20 cellular contexts compared by ENCODE assay signal in the genomic region with DNA sequence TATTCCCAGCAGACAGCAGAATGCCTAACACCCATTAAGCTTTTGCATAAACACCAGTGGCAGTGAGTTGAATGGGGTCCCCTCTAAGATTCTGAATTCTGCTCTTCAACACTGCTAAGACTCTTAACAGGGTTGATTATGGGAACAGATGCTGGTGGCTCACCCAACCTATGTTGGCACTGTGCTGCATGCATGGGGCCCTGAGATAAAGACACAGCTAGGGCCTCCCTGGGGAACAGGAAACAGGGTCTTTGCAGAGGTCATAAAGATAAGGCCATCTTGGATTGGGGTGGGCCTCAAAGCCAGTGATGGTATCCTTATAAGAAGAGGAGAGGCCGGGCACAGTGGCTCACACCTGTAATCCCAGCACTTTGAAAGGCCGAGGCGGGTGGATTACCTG.
"Had no signal": no experiment of that assay in that cellular context is flagged by ENCODE, and none has a peak within 500 bp of the region (broad histone marks: within the 10 kb centered on the region; RNA-seq: fewer than 3 reads in every experiment).

No MANE protein-coding gene starts in this region.

- DNase-seq: effector CD4-positive, alpha-beta T cell; heart left ventricle; hypothalamus; islet precursor cell; mammary epithelial cell; naive thymus-derived CD4-positive, alpha-beta T cell; posterior cingulate gyrus; spleen; stimulated activated CD4-positive, alpha-beta T cell treated with anti-CD3 and anti-CD28 coated beads, Interleukin-15, amount 100 ng/mL, for 24 hours; stimulated activated CD4-positive, alpha-beta T cell treated with anti-CD3 and anti-CD28 coated beads, Interleukin-1b, Interleukin-23, amount 100 ng/mL, for 48 hours; stimulated activated CD4-positive, alpha-beta T cell treated with anti-CD3 and anti-CD28 coated beads, Interleukin-4, amount 100 ng/mL, for 24 hours; testis; transverse colon had no signal

- FAIRE-seq: frontal cortex had no signal

- H3K9me3 Mint-ChIP-seq: endodermal cell; naive thymus-derived CD4-positive, alpha-beta T cell; stimulated activated memory B cell treated with anti-CD40 and anti-IgM and Interleukin-4, amounts not matched to agents 10 μg/mL and 1 μg/mL and 100 μg/mL, for 72 hours; stimulated activated naive CD8-positive, alpha-beta T cell treated with anti-CD3 and anti-CD28 coated beads, Interleukin-15, Interleukin-2, amounts not matched to agents 100 ng/mL and 50 ng/mL, for 24 hours had no signal

- H3K4me1 Mint-ChIP-seq: stimulated activated memory B cell treated with anti-CD40 and anti-IgM and Interleukin-4, amounts not matched to agents 10 μg/mL and 1 μg/mL and 100 μg/mL, for 72 hours had no signal

- H3K4me3 Mint-ChIP-seq: endodermal cell; naive thymus-derived CD4-positive, alpha-beta T cell; stimulated activated memory B cell treated with anti-CD40 and anti-IgM and Interleukin-4, amounts not matched to agents 10 μg/mL and 1 μg/mL and 100 μg/mL, for 72 hours; stimulated activated naive CD8-positive, alpha-beta T cell treated with anti-CD3 and anti-CD28 coated beads, Interleukin-15, Interleukin-2, amounts not matched to agents 100 ng/mL and 50 ng/mL, for 24 hours had no signal

- H3K27me3 ChIP-seq: heart left ventricle, spleen, testis, transverse colon had no signal

- H3K27ac ChIP-seq: coronary artery, heart left ventricle, spleen, testis, transverse colon had no signal

- H3K27me3 Mint-ChIP-seq: naive thymus-derived CD4-positive, alpha-beta T cell; stimulated activated memory B cell treated with anti-CD40 and anti-IgM and Interleukin-4, amounts not matched to agents 10 μg/mL and 1 μg/mL and 100 μg/mL, for 72 hours; stimulated activated naive CD8-positive, alpha-beta T cell treated with anti-CD3 and anti-CD28 coated beads, Interleukin-15, Interleukin-2, amounts not matched to agents 100 ng/mL and 50 ng/mL, for 24 hours had no signal

- ATAC-seq: heart left ventricle; left lobe of liver; naive thymus-derived CD4-positive, alpha-beta T cell; sciatic nerve; stimulated activated memory B cell treated with anti-CD40 and anti-IgM and Interleukin-4, amounts not matched to agents 10 μg/mL and 1 μg/mL and 100 μg/mL, for 72 hours had no signal

- H3K4me1 ChIP-seq: heart left ventricle, testis had no signal

- H3K27ac Mint-ChIP-seq: endodermal cell; stimulated activated memory B cell treated with anti-CD40 and anti-IgM and Interleukin-4, amounts not matched to agents 10 μg/mL and 1 μg/mL and 100 μg/mL, for 72 hours; stimulated activated naive CD8-positive, alpha-beta T cell treated with anti-CD3 and anti-CD28 coated beads, Interleukin-15, Interleukin-2, amounts not matched to agents 100 ng/mL and 50 ng/mL, for 24 hours had no signal

- H3K9me3 ChIP-seq: spleen, testis, transverse colon had no signal

- H3K36me3 ChIP-seq: transverse colon had no signal

- H3K4me3 ChIP-seq: coronary artery, heart left ventricle, spleen, testis, transverse colon had no signal
